11 cellular contexts compared by ENCODE assay signal in the genomic region with DNA sequence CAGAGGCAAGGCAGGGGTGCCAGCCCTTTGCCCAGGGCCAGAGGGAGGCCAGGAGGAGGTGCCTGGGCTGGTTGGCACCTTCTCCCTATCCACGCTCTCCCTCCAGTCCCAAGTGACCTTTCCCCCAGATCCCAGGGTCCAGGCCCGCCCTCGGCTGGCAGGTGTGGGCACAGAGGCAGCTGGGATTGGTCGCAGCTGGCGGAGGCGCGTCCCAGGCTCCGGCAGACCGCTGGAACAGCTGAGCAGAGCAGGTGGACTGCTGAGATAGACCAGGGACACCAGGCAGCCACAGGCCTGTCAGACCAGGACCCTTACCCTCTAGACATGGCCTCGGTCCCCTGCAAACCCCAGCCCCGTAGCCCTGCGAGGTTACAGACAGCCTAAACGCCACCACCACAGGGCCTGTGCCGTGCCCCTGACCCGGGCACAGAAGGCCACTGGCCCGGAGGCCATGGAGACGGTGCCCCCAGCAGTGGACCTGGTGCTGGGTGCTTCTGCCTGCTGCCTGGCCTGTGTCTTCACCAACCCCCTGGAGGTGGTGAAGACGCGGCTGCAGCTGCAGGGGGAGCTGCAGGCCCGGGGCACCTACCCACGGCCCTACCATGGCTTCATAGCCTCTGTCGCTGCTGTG. TPM values are rescaled to one million over a fixed set of nuclear protein-coding genes. Genes with fewer than 3 reads are reported as not detected.
DNase-seq lines count a peak whose midpoint lies in the region; ATAC-seq lines count a peak whose summit lies in the region.
"Had no signal": no experiment of that assay in that cellular context is flagged by ENCODE, and none has a peak within 500 bp of the region (broad histone marks: within the 10 kb centered on the region; RNA-seq: fewer than 3 reads in every experiment).

A gene (plus strand): TSS at position 224 of the 631 bp plus-strand sequence. CDS start 228 bp downstream, at position 452.

- ATAC-seq in memory B cell (ENCODE audit: low read depth) (no peak), GM21526 (IDR thresholded peaks at IDR 0.05; ENCODE audit: low FRiP score, unreplicated experiment) (no peak), GM18858 (IDR thresholded peaks at IDR 0.05; ENCODE audit: unreplicated experiment) (no peak)

- DNase-seq in Ammon's horn (ENCODE audit: low spot score) (peak; percentile 43), NCI-H2029 treated with DMSO at 0.1 percent for 48 hours (lab: John Stamatoyannopoulos, UW) (peak; percentile 75), memory B cell (ENCODE audit: low spot score in 2 of 2) (no peak), ureter (ENCODE audit: low spot score) (no peak)
- no peak for DNase-seq in activated CD8-positive, alpha-beta memory T cell treated with anti-CD3 and anti-CD28 coated beads for 24 hours
- DNase-seq: CD4-positive, CD25-positive, alpha-beta regulatory T cell; HFFc6; stimulated activated CD8-positive, alpha-beta memory T cell treated with anti-CD3 and anti-CD28 coated beads, Interleukin-4, amount 100 ng/mL, for 48 hours had no signal

- H3K4me1 Mint-ChIP-seq in dendritic cell treated with granulocyte-macrophage colony-stimulating factor and Interleukin-4, amounts not matched to agents 40 ng/mL and 50 ng/mL, for 4 days (ENCODE audit: low read depth), result peaks cover 9% of the 10 kb centered on the region
- no peaks in the 10 kb centered on the region for H3K4me1 Mint-ChIP-seq in memory B cell
- H3K4me1 Mint-ChIP-seq: CD4-positive, CD25-positive, alpha-beta regulatory T cell had no signal

- H3K27ac Mint-ChIP-seq in dendritic cell treated with granulocyte-macrophage colony-stimulating factor and Interleukin-4, amounts not matched to agents 40 ng/mL and 50 ng/mL, for 4 days, result peak within 1 kb of the TSS; percentile 38
- H3K27ac Mint-ChIP-seq in memory B cell, result peak within 1 kb of the TSS; percentile 5
- H3K27ac Mint-ChIP-seq: CD4-positive, CD25-positive, alpha-beta regulatory T cell had no signal

- H3K9me3 Mint-ChIP-seq in dendritic cell treated with granulocyte-macrophage colony-stimulating factor and Interleukin-4, amounts not matched to agents 40 ng/mL and 50 ng/mL, for 4 days, result no peaks in the 10 kb centered on the region
- no peaks in the 10 kb centered on the region for H3K9me3 Mint-ChIP-seq in memory B cell
- H3K9me3 Mint-ChIP-seq: CD4-positive, CD25-positive, alpha-beta regulatory T cell; HFFc6 had no signal

- H3K4me3 Mint-ChIP-seq in dendritic cell treated with granulocyte-macrophage colony-stimulating factor and Interleukin-4, amounts not matched to agents 40 ng/mL and 50 ng/mL, for 4 days, result no peak within 1 kb of the TSS
- H3K4me3 Mint-ChIP-seq in memory B cell, result no peak within 1 kb of the TSS
- H3K4me3 Mint-ChIP-seq: CD4-positive, CD25-positive, alpha-beta regulatory T cell; HFFc6 had no signal

- peaks cover 79% of the 10 kb centered on the region for H3K36me3 Mint-ChIP-seq in dendritic cell treated with granulocyte-macrophage colony-stimulating factor and Interleukin-4, amounts not matched to agents 40 ng/mL and 50 ng/mL, for 4 days (ENCODE audit: low read depth)
- peaks cover 5% of the 10 kb centered on the region for H3K36me3 Mint-ChIP-seq in memory B cell

- H3K27me3 Mint-ChIP-seq in dendritic cell treated with granulocyte-macrophage colony-stimulating factor and Interleukin-4, amounts not matched to agents 40 ng/mL and 50 ng/mL, for 4 days, result no peaks in the 10 kb centered on the region
- no peaks in the 10 kb centered on the region for H3K27me3 Mint-ChIP-seq in memory B cell
- H3K27me3 Mint-ChIP-seq: CD4-positive, CD25-positive, alpha-beta regulatory T cell had no signal

- intact Hi-C loops in dendritic cell treated with granulocyte-macrophage colony-stimulating factor and Interleukin-4, amounts not matched to agents 40 ng/mL and 50 ng/mL, for 4 days (cut with micrococcal nuclease), result no loop called here

RNA-seq across cellular contexts. Expression of the gene that starts here (rescaled TPM):
- 3.9 TPM for total RNA-seq in ureter

Comparison
In these comparisons a context has a peak if more than half of its experiments do, and no peak if none do; other contexts are left out.
1. DNase-seq: peak in Ammon's horn (single experiment) and NCI-H2029 treated with DMSO at 0.1 percent for 48 hours (single experiment); none in memory B cell (0 of 2), activated CD8-positive, alpha-beta memory T cell treated with anti-CD3 and anti-CD28 coated beads for 24 hours (single experiment) and ureter (single experiment).